10 cellular contexts compared by ENCODE assay signal in genomic region chr13:40377783-40378182, GRCh38.
DNase-seq lines count a peak whose midpoint lies in the region; ATAC-seq and TF ChIP-seq lines count a peak whose summit lies in the region.
"Had no signal": no experiment of that assay in that cellular context is flagged by ENCODE, and none has a peak within 500 bp of the region (broad histone marks: within the 10 kb centered on the region; RNA-seq: fewer than 3 reads in every experiment).

No MANE protein-coding gene starts in this region.

- no peak overlapping the region for H2AFZ ChIP-seq in SK-N-SH (ENCODE audit: low read depth)

- no peak overlapping the region for H3K27ac Mint-ChIP-seq in activated naive CD4-positive, alpha-beta T cell treated with anti-CD3 and anti-CD28 coated beads, Interleukin-2, amount 50 U/mL, for 72 hours
- no peak overlapping the region for H3K27ac Mint-ChIP-seq in stimulated activated naive B cell treated with anti-CD40 and anti-IgM and Interleukin-4, amounts not matched to agents 10 μg/mL and 1 μg/mL and 100 μg/mL, for 72 hours
- H3K27ac Mint-ChIP-seq: natural killer cell treated with Interleukin-12 subunit alpha and Interleukin-12 subunit beta and Interleukin-15 and Interleukin-18, amount 100 ng/mL, for 72 hours had no signal

- no peak for TF ChIP-seq RAD21 in SK-N-SH (IDR thresholded peaks at IDR 0.05; ENCODE audit: low read length)

- peaks cover 8 to 29% of the 10 kb centered on the region in 2 donors for H3K36me3 Mint-ChIP-seq in activated naive CD4-positive, alpha-beta T cell treated with anti-CD3 and anti-CD28 coated beads, Interleukin-2, amount 50 U/mL, for 72 hours
- H3K36me3 Mint-ChIP-seq in stimulated activated naive B cell treated with anti-CD40 and anti-IgM and Interleukin-4, amounts not matched to agents 10 μg/mL and 1 μg/mL and 100 μg/mL, for 72 hours: peaks cover 7 to 9% of the 10 kb centered on the region in 2 donors
- H3K36me3 Mint-ChIP-seq: natural killer cell treated with Interleukin-12 subunit alpha and Interleukin-12 subunit beta and Interleukin-15 and Interleukin-18, amount 100 ng/mL, for 72 hours had no signal

- H3K79me2 ChIP-seq in SK-N-SH (ENCODE audit: insufficient read depth): no peaks in the 10 kb centered on the region

- no peak for TF ChIP-seq CTCF in SK-N-SH (IDR thresholded peaks at IDR 0.05)

- peak; percentile 64 to 67 for ATAC-seq in activated naive CD4-positive, alpha-beta T cell treated with anti-CD3 and anti-CD28 coated beads, Interleukin-2, amount 50 U/mL, for 72 hours
- ATAC-seq in stimulated activated naive B cell treated with anti-CD40 and anti-IgM and Interleukin-4, amounts not matched to agents 10 μg/mL and 1 μg/mL and 100 μg/mL, for 72 hours (replicated peaks): peak; percentile 63 to 74
- no peak for ATAC-seq in HG03045 (IDR thresholded peaks at IDR 0.05; ENCODE audit: unreplicated experiment)
- ATAC-seq: natural killer cell treated with Interleukin-12 subunit alpha and Interleukin-12 subunit beta and Interleukin-15 and Interleukin-18, amount 100 ng/mL, for 72 hours had no signal

- no peaks in the 10 kb centered on the region for H3K27me3 Mint-ChIP-seq in stimulated activated naive B cell treated with anti-CD40 and anti-IgM and Interleukin-4, amounts not matched to agents 10 μg/mL and 1 μg/mL and 100 μg/mL, for 72 hours

- no peaks in the 10 kb centered on the region for H3K9me3 ChIP-seq in SK-N-SH

- H3K9me2 ChIP-seq in SK-N-SH: no peaks in the 10 kb centered on the region

- H3K27ac ChIP-seq in SK-N-SH (ENCODE audit: low read depth in 2 of 2, low read length in 1 of 2): no peak overlapping the region

- WGBS in SK-N-SH (ENCODE audit: low lambda C conversion rate): 78% methylated on average over 8 of the region's 8 CpGs

- H3K4me1 Mint-ChIP-seq in stimulated activated naive B cell treated with anti-CD40 and anti-IgM and Interleukin-4, amounts not matched to agents 10 μg/mL and 1 μg/mL and 100 μg/mL, for 72 hours: peaks cover 29 to 56% of the 10 kb centered on the region in 2 donors

- CTCF ChIA-PET in SK-N-SH (lab: Yijun Ruan, JAX): no interaction called here

- H3K27me3 ChIP-seq in SK-N-SH (ENCODE audit: insufficient read depth): no peaks in the 10 kb centered on the region

- TF ChIP-seq EP300 in SK-N-SH (IDR thresholded peaks at IDR 0.05; ENCODE audit: borderline replicate concordance in 1 of 2, low read depth in 1 of 2, low read length in 1 of 2): no peak

- H4K20me1 ChIP-seq in SK-N-SH (ENCODE audit: insufficient read depth): no peaks in the 10 kb centered on the region

- H3K4me1 ChIP-seq in SK-N-SH (ENCODE audit: control insufficient read depth in 1 of 2, insufficient read depth in 2 of 2, low read depth in 1 of 2, low read length in 1 of 2): peaks cover 0 to 19% of the 10 kb centered on the region in 2 experiments; a peak in 1 of 4 replicates

- POLR2A ChIA-PET in SK-N-SH (lab: Yijun Ruan, JAX): interaction anchor here (0.6 kb wide), 1 partner anchor 48 kb away, joined by 3 read pairs; no protein-coding TSS in a partner anchor

- no peaks in the 10 kb centered on the region for H3F3A ChIP-seq in SK-N-SH (replicated peaks; ENCODE audit: insufficient read depth)

- peak; percentile 11 to 31 for DNase-seq in activated CD8-positive, alpha-beta memory T cell treated with anti-CD3 and anti-CD28 coated beads for 4 hours (ENCODE audit: low read depth in 2 of 2)
- no peak for DNase-seq in activated CD8-positive, alpha-beta memory T cell treated with anti-CD3 and anti-CD28 coated beads, Interleukin-2, amount 50 U/mL, for 48 hours
- no peak for DNase-seq in activated naive CD4-positive, alpha-beta T cell treated with anti-CD3 and anti-CD28 coated beads, Interleukin-2, amount 50 U/mL, for 72 hours (ENCODE audit: low spot score in 2 of 2)
- DNase-seq in myocyte (ENCODE audit: low read depth): peak; percentile 55
- no peak for DNase-seq in stimulated activated naive B cell treated with anti-CD40 and anti-IgM and Interleukin-4, amounts not matched to agents 10 μg/mL and 1 μg/mL and 100 μg/mL, for 72 hours
- no peak for DNase-seq in DMS79 treated with DMSO at 0.1 percent for 48 hours (lab: John Stamatoyannopoulos, UW)
- DNase-seq in SK-N-SH: no peak
- DNase-seq: AML-193 had no signal

- no peak overlapping the region for H3K4me2 ChIP-seq in SK-N-SH

- H3K9me3 Mint-ChIP-seq in activated naive CD4-positive, alpha-beta T cell treated with anti-CD3 and anti-CD28 coated beads, Interleukin-2, amount 50 U/mL, for 72 hours: peaks cover 9 to 23% of the 10 kb centered on the region in 2 donors
- H3K9me3 Mint-ChIP-seq in stimulated activated naive B cell treated with anti-CD40 and anti-IgM and Interleukin-4, amounts not matched to agents 10 μg/mL and 1 μg/mL and 100 μg/mL, for 72 hours: peaks cover 7 to 8% of the 10 kb centered on the region in 2 donors

- no peak overlapping the region for H3K9ac ChIP-seq in SK-N-SH

- H3K36me3 ChIP-seq in SK-N-SH (replicated peaks in 1 of 2; ENCODE audit: control insufficient read depth in 1 of 2, insufficient read depth in 2 of 2, low read length in 1 of 2): no peaks in the 10 kb centered on the region

- no peak overlapping the region for H3K4me3 ChIP-seq in SK-N-SH (ENCODE audit: low read depth in 2 of 2, low read length in 1 of 2)

- H3K4me3 Mint-ChIP-seq in stimulated activated naive B cell treated with anti-CD40 and anti-IgM and Interleukin-4, amounts not matched to agents 10 μg/mL and 1 μg/mL and 100 μg/mL, for 72 hours: no peak overlapping the region
- H3K4me3 Mint-ChIP-seq: natural killer cell treated with Interleukin-12 subunit alpha and Interleukin-12 subunit beta and Interleukin-15 and Interleukin-18, amount 100 ng/mL, for 72 hours had no signal

TF ChIP-seq in SK-N-SH, 30 proteins besides CTCF, POLR2A, EP300 and RAD21:
- TF ChIP-seq GATA2 (CRISPR knock-in tag; IDR thresholded peaks at IDR 0.05): no peak
- TF ChIP-seq, protein P1, sequence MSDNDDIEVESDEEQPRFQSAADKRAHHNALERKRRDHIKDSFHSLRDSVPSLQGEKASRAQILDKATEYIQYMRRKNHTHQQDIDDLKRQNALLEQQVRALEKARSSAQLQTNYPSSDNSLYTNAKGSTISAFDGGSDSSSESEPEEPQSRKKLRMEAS (IDR thresholded peaks at IDR 0.05; ENCODE audit: low read depth): no peak
- no peak for TF ChIP-seq SMC3 (IDR thresholded peaks at IDR 0.05; ENCODE audit: low read depth, low read length)
- no peak for TF ChIP-seq MXI1 (IDR thresholded peaks at IDR 0.05; ENCODE audit: low read depth, low read length)
- TF ChIP-seq YY1 (IDR thresholded peaks at IDR 0.05; ENCODE audit: low read depth): no peak
- no peak for TF ChIP-seq MEF2A (IDR thresholded peaks at IDR 0.05; ENCODE audit: borderline replicate concordance, low read depth)
- TF ChIP-seq FOXJ3 (CRISPR knock-in tag; IDR thresholded peaks at IDR 0.05): no peak
- TF ChIP-seq, protein P2, sequence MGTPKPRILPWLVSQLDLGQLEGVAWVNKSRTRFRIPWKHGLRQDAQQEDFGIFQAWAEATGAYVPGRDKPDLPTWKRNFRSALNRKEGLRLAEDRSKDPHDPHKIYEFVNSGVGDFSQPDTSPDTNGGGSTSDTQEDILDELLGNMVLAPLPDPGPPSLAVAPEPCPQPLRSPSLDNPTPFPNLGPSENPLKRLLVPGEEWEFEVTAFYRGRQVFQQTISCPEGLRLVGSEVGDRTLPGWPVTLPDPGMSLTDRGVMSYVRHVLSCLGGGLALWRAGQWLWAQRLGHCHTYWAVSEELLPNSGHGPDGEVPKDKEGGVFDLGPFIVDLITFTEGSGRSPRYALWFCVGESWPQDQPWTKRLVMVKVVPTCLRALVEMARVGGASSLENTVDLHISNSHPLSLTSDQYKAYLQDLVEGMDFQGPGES (IDR thresholded peaks at IDR 0.05; ENCODE audit: low read depth, low read length): no peak
- TF ChIP-seq GABPA (IDR thresholded peaks at IDR 0.05; ENCODE audit: low read depth): no peak
- TF ChIP-seq FOSL2 (IDR thresholded peaks at IDR 0.05; ENCODE audit: borderline replicate concordance, low read depth): no peak
- no peak for TF ChIP-seq TAF1 (IDR thresholded peaks at IDR 0.05; ENCODE audit: borderline replicate concordance, low read depth, low read length)
- TF ChIP-seq EZH2phosphoT487 (IDR thresholded peaks at IDR 0.05; ENCODE audit: borderline replicate concordance, low read depth): no peak
- TF ChIP-seq ZBTB33 (IDR thresholded peaks at IDR 0.05; ENCODE audit: borderline replicate concordance, low read depth): no peak
- no peak for TF ChIP-seq TCF12 (IDR thresholded peaks at IDR 0.05)
- no peak for TF ChIP-seq SIN3A (IDR thresholded peaks at IDR 0.05; ENCODE audit: borderline replicate concordance, low read depth, low read length)
- TF ChIP-seq NRF1 (IDR thresholded peaks at IDR 0.05; ENCODE audit: low read depth, low read length): no peak
- no peak for TF ChIP-seq JUND (IDR thresholded peaks at IDR 0.05)
- no peak for TF ChIP-seq RFX5 (IDR thresholded peaks at IDR 0.05; ENCODE audit: low read length)
- TF ChIP-seq ELF1 (IDR thresholded peaks at IDR 0.05): no peak
- TF ChIP-seq CHD2 (IDR thresholded peaks at IDR 0.05; ENCODE audit: low read length, partially characterized antibody): no peak

Comparison
In these comparisons a context has a peak if more than half of its experiments do, and no peak if none do; other contexts are left out.
1. DNase-seq: peak in activated CD8-positive, alpha-beta memory T cell treated with anti-CD3 and anti-CD28 coated beads for 4 hours (2 of 2) and myocyte (single experiment); none in activated CD8-positive, alpha-beta memory T cell treated with anti-CD3 and anti-CD28 coated beads, Interleukin-2, amount 50 U/mL, for 48 hours (single experiment), activated naive CD4-positive, alpha-beta T cell treated with anti-CD3 and anti-CD28 coated beads, Interleukin-2, amount 50 U/mL, for 72 hours (0 of 2), stimulated activated naive B cell treated with anti-CD40 and anti-IgM and Interleukin-4, amounts not matched to agents 10 μg/mL and 1 μg/mL and 100 μg/mL, for 72 hours (single experiment), DMS79 treated with DMSO at 0.1 percent for 48 hours (single experiment) and SK-N-SH (single experiment).